ENCODE assay signal across 21 cellular contexts in genomic region chr5:120706877-120707276, GRCh38.
DNase-seq lines count a peak whose midpoint lies in the region; FAIRE-seq and TF ChIP-seq lines count a peak whose summit lies in the region.
"Had no signal": no experiment of that assay in that cellular context is flagged by ENCODE, and none has a peak within 500 bp of the region (broad histone marks: within the 10 kb centered on the region; RNA-seq: fewer than 3 reads in every experiment).

No MANE protein-coding gene starts in this region.

- H3K4me2 ChIP-seq in mesendoderm (ENCODE audit: low read length) (peak overlapping the region; percentile 8), smooth muscle cell (peak overlapping the region; percentile 2), PC-9 (no peak overlapping the region)
- H3K4me2 ChIP-seq: A549 had no signal

- peak overlapping the region; percentile 80 for H3K18ac ChIP-seq in mesendoderm (ENCODE audit: low read length)

- peaks cover 49% of the 10 kb centered on the region for H3K4me1 ChIP-seq in HUES48 (ENCODE audit: control insufficient read depth, insufficient read depth, low read length)
- H3K4me1 ChIP-seq in endodermal cell (ENCODE audit: control insufficient read depth, insufficient read depth, low read length): no peaks in the 10 kb centered on the region
- H3K4me1 ChIP-seq in mesendoderm (ENCODE audit: control insufficient read depth, low read depth, low read length): peaks cover 8% of the 10 kb centered on the region
- peaks cover 13% of the 10 kb centered on the region for H3K4me1 ChIP-seq in smooth muscle cell (ENCODE audit: low read depth)
- no peaks in the 10 kb centered on the region for H3K4me1 ChIP-seq in PC-9 (replicated peaks; ENCODE audit: insufficient read depth)
- H3K4me1 ChIP-seq: A549 had no signal

- CTCF ChIA-PET in PC-9 (lab: Charles Lee): no interaction called here
- CTCF ChIA-PET in activated CD4-positive, alpha-beta memory T cell treated with anti-CD3 and anti-CD28 coated beads, Interleukin-2, amount 10 ng/mL, durations not matched to agents 7 days and 5 days (lab: Charles Lee): interaction anchor here (0.6 kb wide), 1 partner anchor 69 kb away, joined by 3 read pairs; no protein-coding TSS in a partner anchor

- peak overlapping the region; percentile 85 for H2BK15ac ChIP-seq in mesendoderm (replicated peaks; ENCODE audit: low read depth)

- H3K4me1 Mint-ChIP-seq in endodermal cell: peaks cover 34% of the 10 kb centered on the region
- no peaks in the 10 kb centered on the region for H3K4me1 Mint-ChIP-seq in activated CD4-positive, alpha-beta memory T cell treated with anti-CD3 and anti-CD28 coated beads, Interleukin-2, amount 10 ng/mL, durations not matched to agents 7 days and 5 days
- H3K4me1 Mint-ChIP-seq: CD14-positive monocyte, IgD-negative memory B cell had no signal

- no peaks in the 10 kb centered on the region for H3K9me3 ChIP-seq in HUES48 (ENCODE audit: control insufficient read depth, insufficient read depth, low read length)
- peaks cover 4% of the 10 kb centered on the region for H3K9me3 ChIP-seq in endodermal cell (ENCODE audit: control insufficient read depth, low read length)
- H3K9me3 ChIP-seq in smooth muscle cell (replicated peaks; ENCODE audit: low read depth): no peaks in the 10 kb centered on the region
- H3K9me3 ChIP-seq in PC-9 (ENCODE audit: insufficient read depth, low read depth): no peaks in the 10 kb centered on the region
- H3K9me3 ChIP-seq: A549 had no signal

- H3K4me3 ChIP-seq in HUES48 (ENCODE audit: low read depth, low read length) (peak overlapping the region; percentile 36; the same call in 1 of the 2 replicates), endodermal cell (ENCODE audit: low read length) (peak overlapping the region; percentile 11), mesendoderm (ENCODE audit: low read length) (no peak overlapping the region), smooth muscle cell (no peak overlapping the region), PC-9 (no peak overlapping the region)
- H3K4me3 ChIP-seq: A549 had no signal

- no peak for TF ChIP-seq CTCF in endodermal cell (conservative IDR thresholded peaks at IDR 0.05)
- no peak for TF ChIP-seq CTCF in smooth muscle cell (IDR thresholded peaks at IDR 0.05; ENCODE audit: borderline replicate concordance, insufficient read depth, poor library complexity, severe bottlenecking)
- TF ChIP-seq CTCF in PC-9 (conservative IDR thresholded peaks at IDR 0.05): no peak

- no peak for FAIRE-seq in GM12892 (lab: Jason Lieb, UNC)
- FAIRE-seq: A549, D721Med had no signal

- H2AK5ac ChIP-seq in mesendoderm (ENCODE audit: low read length): no peak overlapping the region

- H3F3A ChIP-seq in smooth muscle cell (ENCODE audit: low read depth): no peaks in the 10 kb centered on the region
- no peaks in the 10 kb centered on the region for H3F3A ChIP-seq in PC-9 (ENCODE audit: insufficient read depth, low read depth)

- H3K79me1 ChIP-seq in mesendoderm (ENCODE audit: low read length): no peaks in the 10 kb centered on the region

- no peak overlapping the region for H3K23ac ChIP-seq in mesendoderm (ENCODE audit: low read length)

- peaks cover 10% of the 10 kb centered on the region for H3K9me3 Mint-ChIP-seq in endodermal cell
- peaks cover 3% of the 10 kb centered on the region for H3K9me3 Mint-ChIP-seq in activated CD4-positive, alpha-beta memory T cell treated with anti-CD3 and anti-CD28 coated beads, Interleukin-2, amount 10 ng/mL, durations not matched to agents 7 days and 5 days

- peaks cover 3% of the 10 kb centered on the region for H3K36me3 Mint-ChIP-seq in endodermal cell (ENCODE audit: low read depth)
- H3K36me3 Mint-ChIP-seq in activated CD4-positive, alpha-beta memory T cell treated with anti-CD3 and anti-CD28 coated beads, Interleukin-2, amount 10 ng/mL, durations not matched to agents 7 days and 5 days (ENCODE audit: low read depth): no peaks in the 10 kb centered on the region
- H3K36me3 Mint-ChIP-seq: CD14-positive monocyte; CD8-positive, alpha-beta T cell; IgD-negative memory B cell had no signal

- TF ChIP-seq POLR2A in GM12892 (IDR thresholded peaks at IDR 0.05; ENCODE audit: low read depth, low read length): no peak

- peaks cover 7% of the 10 kb centered on the region for H3K27me3 Mint-ChIP-seq in endodermal cell (ENCODE audit: insufficient read depth)
- no peaks in the 10 kb centered on the region for H3K27me3 Mint-ChIP-seq in activated CD4-positive, alpha-beta memory T cell treated with anti-CD3 and anti-CD28 coated beads, Interleukin-2, amount 10 ng/mL, durations not matched to agents 7 days and 5 days
- H3K27me3 Mint-ChIP-seq: IgD-negative memory B cell had no signal

- H3K4ac ChIP-seq in mesendoderm (ENCODE audit: low read depth, low read length): no peak overlapping the region

- H3K27ac ChIP-seq in HUES48 (ENCODE audit: low read depth, low read length) (peak overlapping the region; percentile 81), endodermal cell (ENCODE audit: low read depth, low read length) (no peak overlapping the region), mesendoderm (ENCODE audit: low read depth, low read length) (peak overlapping the region; percentile 61), smooth muscle cell (ENCODE audit: low read depth) (no peak overlapping the region), PC-9 (no peak overlapping the region)
- H3K27ac ChIP-seq: A549, HL-60 had no signal

- H3K27ac Mint-ChIP-seq in endodermal cell: peak overlapping the region; percentile 91
- no peak overlapping the region for H3K27ac Mint-ChIP-seq in activated CD4-positive, alpha-beta memory T cell treated with anti-CD3 and anti-CD28 coated beads, Interleukin-2, amount 10 ng/mL, durations not matched to agents 7 days and 5 days
- H3K27ac Mint-ChIP-seq: CD14-positive monocyte; CD8-positive, alpha-beta T cell; IgD-negative memory B cell had no signal

- H3K56ac ChIP-seq in mesendoderm (ENCODE audit: low read length): no peak overlapping the region

- BruUV-seq in PC-9 (replicated peaks; lab: Mats Ljungman, UMichigan): no TSS peak

- intact Hi-C loops in PC-9 (cut with micrococcal nuclease; ENCODE audit: unreplicated experiment): no loop called here

- peaks cover 4% of the 10 kb centered on the region; the same call in 1 of the 2 replicates for H3K9me2 ChIP-seq in PC-9 (ENCODE audit: insufficient read depth)

- H2AFZ ChIP-seq in smooth muscle cell (ENCODE audit: low read depth) (peak overlapping the region; percentile 18), PC-9 (no peak overlapping the region)

- H3K9ac ChIP-seq in HUES48 (ENCODE audit: low read depth, low read length): no peak overlapping the region
- H3K9ac ChIP-seq in endodermal cell (ENCODE audit: extremely low read depth, low read length, poor library complexity, severe bottlenecking): no peak overlapping the region
- H3K9ac ChIP-seq in mesendoderm (ENCODE audit: low read length): no peak overlapping the region
- no peak overlapping the region for H3K9ac ChIP-seq in smooth muscle cell (ENCODE audit: low read depth)

- H3K36me3 ChIP-seq in HUES48 (ENCODE audit: control insufficient read depth, insufficient read depth, low read length): no peaks in the 10 kb centered on the region
- H3K36me3 ChIP-seq in endodermal cell (ENCODE audit: control insufficient read depth, insufficient read depth, low read length): no peaks in the 10 kb centered on the region
- H3K36me3 ChIP-seq in mesendoderm (ENCODE audit: control insufficient read depth, insufficient read depth, low read length): no peaks in the 10 kb centered on the region
- no peaks in the 10 kb centered on the region for H3K36me3 ChIP-seq in smooth muscle cell (ENCODE audit: low read depth)
- H3K36me3 ChIP-seq in PC-9 (ENCODE audit: low read depth): no peaks in the 10 kb centered on the region

- DNase-seq in endodermal cell (no peak), mesendoderm (peak; percentile 90), smooth muscle cell (lab: John Stamatoyannopoulos, UW; ENCODE audit: unreplicated experiment) (no peak), PC-9 (no peak), NCI-H1092 treated with DMSO at 0.1 percent for 48 hours (lab: John Stamatoyannopoulos, UW) (no peak), GM12892 (ENCODE audit: insufficient read length) (no peak)
- DNase-seq in activated CD4-positive, alpha-beta memory T cell treated with anti-CD3 and anti-CD28 coated beads, Interleukin-2, amount 10 ng/mL, durations not matched to agents 7 days and 5 days: no peak
- DNase-seq: CD8-positive, alpha-beta T cell; COR-L47; DMS153; DMS79 treated with DMSO at 0.1 percent for 48 hours; EL; GDM1; GOT3; KG1 had no signal

- no peaks in the 10 kb centered on the region for H3K79me2 ChIP-seq in mesendoderm (ENCODE audit: control insufficient read depth, insufficient read depth, low read length)
- H3K79me2 ChIP-seq in smooth muscle cell (ENCODE audit: low read depth): no peaks in the 10 kb centered on the region
- no peaks in the 10 kb centered on the region for H3K79me2 ChIP-seq in PC-9 (ENCODE audit: low read depth)

- no peak overlapping the region for H4K8ac ChIP-seq in mesendoderm (ENCODE audit: low read depth, low read length)

- H3K4me3 Mint-ChIP-seq in endodermal cell: no peak overlapping the region
- H3K4me3 Mint-ChIP-seq in activated CD4-positive, alpha-beta memory T cell treated with anti-CD3 and anti-CD28 coated beads, Interleukin-2, amount 10 ng/mL, durations not matched to agents 7 days and 5 days: no peak overlapping the region
- H3K4me3 Mint-ChIP-seq: CD14-positive monocyte; CD8-positive, alpha-beta T cell; IgD-negative memory B cell had no signal

- H2BK5ac ChIP-seq in mesendoderm (ENCODE audit: low read length): no peak overlapping the region

- H2BK120ac ChIP-seq in mesendoderm (ENCODE audit: low read depth, low read length): no peak overlapping the region

- POLR2A ChIA-PET in PC-9 (lab: Charles Lee; ENCODE audit: unreplicated experiment): no interaction called here
- POLR2A ChIA-PET in activated CD4-positive, alpha-beta memory T cell treated with anti-CD3 and anti-CD28 coated beads, Interleukin-2, amount 10 ng/mL, durations not matched to agents 7 days and 5 days (lab: Charles Lee): no interaction called here

- H4K20me1 ChIP-seq in smooth muscle cell (ENCODE audit: low read depth): no peaks in the 10 kb centered on the region
- no peaks in the 10 kb centered on the region for H4K20me1 ChIP-seq in PC-9 (ENCODE audit: insufficient read depth)

- H3K27me3 ChIP-seq in HUES48 (ENCODE audit: control insufficient read depth, insufficient read depth, low read length) (peaks cover 32% of the 10 kb centered on the region), endodermal cell (ENCODE audit: control insufficient read depth, insufficient read depth, low read length, poor library complexity, severe bottlenecking) (no peaks in the 10 kb centered on the region), mesendoderm (ENCODE audit: insufficient read depth, low read length, poor library complexity) (no peaks in the 10 kb centered on the region), smooth muscle cell (ENCODE audit: low read depth) (peaks cover 22% of the 10 kb centered on the region), PC-9 (ENCODE audit: insufficient read depth, low read depth) (no peaks in the 10 kb centered on the region)

- H4K5ac ChIP-seq in mesendoderm (ENCODE audit: low read length): no peak overlapping the region

Comparison
In these comparisons a context has a peak if more than half of its experiments do, and no peak if none do; other contexts are left out.
1. H3K27ac ChIP-seq: peak in HUES48 (single experiment) and mesendoderm (single experiment); none in endodermal cell (single experiment), smooth muscle cell (single experiment) and PC-9 (single experiment).
2. H3K4me3 ChIP-seq: peak in HUES48 (single experiment) and endodermal cell (single experiment); none in mesendoderm (single experiment), smooth muscle cell (single experiment) and PC-9 (single experiment).